In genomic region chr18:48218285-48219022, GRCh38 we compare ENCODE assay signal across 24 cellular contexts.
"Had no signal": no experiment of that assay in that cellular context is flagged by ENCODE, and none has a peak within 500 bp of the region (broad histone marks: within the 10 kb centered on the region; RNA-seq: fewer than 3 reads in every experiment).

No MANE protein-coding gene starts in this region.

- H3K27ac ChIP-seq: Peyer's patch, RWPE1, SJCRH30 had no signal

- H3K36me3 ChIP-seq: Peyer's patch, SJCRH30 had no signal

- H3K4me1 Mint-ChIP-seq: activated T-helper 17 cell treated with anti-CD3 and anti-CD28 coated beads, Interleukin-2, amount 50 U/mL, for 72 hours had no signal

- H3K9me3 ChIP-seq: Peyer's patch, SJCRH30, SK-N-SH had no signal

- H3K27me3 Mint-ChIP-seq: activated T-helper 17 cell treated with anti-CD3 and anti-CD28 coated beads, Interleukin-2, amount 50 U/mL, for 72 hours had no signal

- H3K9me3 Mint-ChIP-seq: activated naive CD4-positive, alpha-beta T cell treated with anti-CD3 and anti-CD28 coated beads for 36 hours; activated T-helper 17 cell treated with anti-CD3 and anti-CD28 coated beads, Interleukin-2, amount 50 U/mL, for 72 hours; T-helper 1 cell treated with Interleukin-12 subunit alpha and Interleukin-12 subunit beta and Interleukin-4 antibody, amounts not matched to agents 30 μg/mL and 1 μg/mL, for 36 hours had no signal

- H3K4me3 ChIP-seq: Peyer's patch, SJCRH30 had no signal

- H3K4me2 ChIP-seq: SK-N-SH had no signal

- H3K9ac ChIP-seq: SK-N-SH had no signal

- H3K36me3 Mint-ChIP-seq: activated naive CD8-positive, alpha-beta T cell had no signal

- DNase-seq: activated CD4-positive, alpha-beta T cell treated with anti-CD3 and anti-CD28 coated beads for 48 hours; activated CD4-positive, alpha-beta T cell treated with anti-CD3 and anti-CD28 coated beads, Interleukin-2, amount 50 U/mL, for 48 hours; activated CD4-positive, CD25-positive, alpha-beta regulatory T cell treated with anti-CD3 and anti-CD28 coated beads, Interleukin-2, amount 50 U/mL, for 72 hours; activated gamma-delta T cell; activated naive CD4-positive, alpha-beta T cell treated with anti-CD3 and anti-CD28 coated beads for 36 hours; activated T-cell treated with anti-CD3 and anti-CD28 coated beads for 4 hours; activated T-cell treated with anti-CD3 and anti-CD28 coated beads, Interleukin-2, amount 50 U/mL, for 48 hours; MM.1S; NCI-H1105; NCI-H1694 treated with DMSO at 0.1 percent for 48 hours; NCI-H2029 treated with DMSO at 0.1 percent for 48 hours; NCI-H446; NCI-H524; Peyer's patch; Right ventricle myocardium superior; SJCRH30; SK-N-SH; SW 1271; T-helper 9 cell had no signal

- H3K27ac Mint-ChIP-seq: activated naive CD4-positive, alpha-beta T cell treated with anti-CD3 and anti-CD28 coated beads for 36 hours; activated naive CD8-positive, alpha-beta T cell; activated T-helper 17 cell treated with anti-CD3 and anti-CD28 coated beads, Interleukin-2, amount 50 U/mL, for 72 hours; T-helper 1 cell treated with Interleukin-12 subunit alpha and Interleukin-12 subunit beta and Interleukin-4 antibody, amounts not matched to agents 30 μg/mL and 1 μg/mL, for 36 hours; WTC11 had no signal

- H3K4me3 Mint-ChIP-seq: activated naive CD4-positive, alpha-beta T cell treated with anti-CD3 and anti-CD28 coated beads for 36 hours; activated naive CD8-positive, alpha-beta T cell; activated T-helper 17 cell treated with anti-CD3 and anti-CD28 coated beads, Interleukin-2, amount 50 U/mL, for 72 hours; T-helper 1 cell treated with Interleukin-12 subunit alpha and Interleukin-12 subunit beta and Interleukin-4 antibody, amounts not matched to agents 30 μg/mL and 1 μg/mL, for 36 hours; WTC11 had no signal

- H3K4me1 ChIP-seq: Peyer's patch, SJCRH30 had no signal

- H3K27me3 ChIP-seq: Peyer's patch, SJCRH30 had no signal
